In the genomic region with DNA sequence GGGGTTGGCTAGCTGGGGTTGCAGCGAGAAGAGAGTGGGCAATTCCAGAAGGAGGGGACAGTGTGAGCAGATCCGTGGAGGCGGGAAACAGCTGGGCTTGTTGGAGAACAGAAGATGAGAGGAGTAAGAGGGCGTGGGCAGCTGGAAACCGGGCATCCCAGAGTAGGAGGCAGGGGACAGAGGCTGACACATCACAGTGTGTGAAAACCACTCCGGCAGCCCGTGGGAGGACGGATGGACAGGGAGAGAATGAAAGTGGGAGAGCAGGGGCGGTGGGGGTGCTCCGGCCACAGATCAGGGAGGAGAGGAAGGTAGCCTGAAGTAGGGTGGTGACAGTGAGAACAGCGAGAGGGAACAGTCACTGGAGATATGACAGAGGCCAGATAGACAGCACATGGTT, we compare ENCODE assay signal across 1 cellular context.
A peak's percentile ranks its signal among the peaks of the same experiment; 100 is the strongest.
TF ChIP-seq lines count a peak whose summit lies in the region.

No MANE protein-coding gene starts in this region.

TF ChIP-seq in K562, 482 proteins besides CTCF, POLR2A, EP300 and RAD21:
- TF ChIP-seq EGR1 (conservative IDR thresholded peaks at IDR 0.05) = peak; percentile 85
- TF ChIP-seq ZNF263 (CRISPR knock-in tag; IDR thresholded peaks at IDR 0.05; ENCODE audit: borderline replicate concordance) = peak; percentile 67
- no peak for TF ChIP-seq SREBF2 (CRISPR knock-in tag; IDR thresholded peaks at IDR 0.05)
